Comparison of ENCODE assay signal across 1 cellular context in the genomic region with DNA sequence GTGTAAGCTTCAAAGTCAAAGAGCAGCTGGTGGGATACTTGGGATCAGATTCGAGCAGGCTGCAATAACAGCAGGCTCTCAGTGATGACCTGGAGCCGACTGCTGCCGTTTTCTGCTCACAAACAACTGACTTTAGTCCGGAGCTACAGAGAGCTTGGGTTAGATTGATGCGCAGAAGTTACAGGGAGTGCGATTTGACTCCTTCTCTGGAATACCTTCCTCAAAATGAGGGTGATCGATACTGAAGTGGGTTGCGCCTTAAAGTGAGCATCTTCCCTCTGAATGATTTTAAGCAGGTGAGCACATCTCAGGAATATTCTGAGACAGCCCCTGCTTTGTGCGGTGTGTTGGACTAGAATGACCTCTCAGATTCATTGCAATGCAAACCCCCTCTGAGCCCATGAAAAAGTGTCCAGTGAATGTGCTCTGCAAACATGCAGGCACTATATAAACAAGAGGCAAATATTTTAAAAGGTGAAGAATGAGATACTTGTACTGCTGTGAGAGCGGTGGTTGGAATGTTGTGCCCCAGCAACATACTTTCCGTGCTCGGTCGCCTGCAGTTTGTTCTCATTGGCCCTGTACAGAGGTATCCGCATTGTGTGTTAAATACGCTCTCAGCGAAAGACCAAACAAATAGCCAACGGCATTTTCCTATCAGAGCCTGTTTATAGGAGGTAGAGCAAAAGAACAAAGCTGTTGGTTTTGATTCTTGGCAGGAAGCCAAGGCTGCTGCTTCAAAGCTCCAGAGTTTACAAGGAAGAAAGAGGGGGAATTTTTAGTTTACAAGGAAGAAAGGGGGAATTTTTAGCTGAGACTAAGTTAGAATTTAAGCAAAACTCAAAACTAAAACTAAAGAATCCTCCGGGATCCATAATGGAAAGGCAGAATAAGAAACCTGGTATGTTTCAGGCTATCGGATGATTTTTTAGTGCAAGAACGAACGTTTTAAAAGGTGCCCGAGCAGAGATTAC.
A peak's percentile ranks its signal among the peaks of the same experiment; 100 is the strongest.
TF ChIP-seq lines count a peak whose summit lies in the region.

No MANE protein-coding gene starts in this region.

TF ChIP-seq in HepG2, 621 proteins besides CTCF, POLR2A, EP300 and RAD21 (continued from another document and continues in another):
- no peak for TF ChIP-seq ZNF383 (CRISPR knock-in tag; IDR thresholded peaks at IDR 0.05; ENCODE audit: borderline replicate concordance)
- peak; percentile 56 for TF ChIP-seq JARID2 (CRISPR knock-in tag; IDR thresholded peaks at IDR 0.05; ENCODE audit: insufficient replicate concordance)
- TF ChIP-seq, protein P1, sequence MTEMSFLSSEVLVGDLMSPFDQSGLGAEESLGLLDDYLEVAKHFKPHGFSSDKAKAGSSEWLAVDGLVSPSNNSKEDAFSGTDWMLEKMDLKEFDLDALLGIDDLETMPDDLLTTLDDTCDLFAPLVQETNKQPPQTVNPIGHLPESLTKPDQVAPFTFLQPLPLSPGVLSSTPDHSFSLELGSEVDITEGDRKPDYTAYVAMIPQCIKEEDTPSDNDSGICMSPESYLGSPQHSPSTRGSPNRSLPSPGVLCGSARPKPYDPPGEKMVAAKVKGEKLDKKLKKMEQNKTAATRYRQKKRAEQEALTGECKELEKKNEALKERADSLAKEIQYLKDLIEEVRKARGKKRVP (CRISPR knock-in tag; IDR thresholded peaks at IDR 0.05): peak in 1 of 2 experiments; percentile 46; a peak in 1 of 4 replicates
- peak; percentile 53; the same call in 1 of the 2 replicates for TF ChIP-seq MYC (CRISPR knock-in tag; IDR thresholded peaks at IDR 0.05; ENCODE audit: borderline replicate concordance)
- TF ChIP-seq ZNF350 (CRISPR knock-in tag; IDR thresholded peaks at IDR 0.05; ENCODE audit: borderline replicate concordance, low read depth): peak; percentile 60; the same call in 1 of the 2 replicates
- no peak for TF ChIP-seq ZNF550 (CRISPR knock-in tag; IDR thresholded peaks at IDR 0.05; ENCODE audit: borderline replicate concordance)
- TF ChIP-seq SP4 (CRISPR knock-in tag; IDR thresholded peaks at IDR 0.05): peak; percentile 18; the same call in 1 of the 2 replicates
- TF ChIP-seq TBP (CRISPR knock-in tag; IDR thresholded peaks at IDR 0.05): 0 out of 2 replicates have a peak, but pooled peaks have one; percentile 35
- TF ChIP-seq ZFP90 (CRISPR knock-in tag; IDR thresholded peaks at IDR 0.05; ENCODE audit: borderline replicate concordance): peak; percentile 90; the same call in 1 of the 2 replicates
- peak; percentile 65; the same call in 1 of the 2 replicates for TF ChIP-seq TP53 (CRISPR knock-in tag; conservative IDR thresholded peaks at IDR 0.05)
- no peak for TF ChIP-seq ZNF746 (CRISPR knock-in tag; IDR thresholded peaks at IDR 0.05)
- peak; percentile 88 for TF ChIP-seq FOXO1 (CRISPR knock-in tag; IDR thresholded peaks at IDR 0.05)
- TF ChIP-seq ZC3H13 (CRISPR knock-in tag; IDR thresholded peaks at IDR 0.05): no peak; the same call in 1 of the 2 replicates
- TF ChIP-seq FOXM1 (CRISPR knock-in tag; IDR thresholded peaks at IDR 0.05): 0 out of 2 replicates have a peak, but pooled peaks have one; percentile 43
- peak; percentile 78 for TF ChIP-seq TARDBP (CRISPR knock-in tag; IDR thresholded peaks at IDR 0.05)
- TF ChIP-seq ZNF777 (CRISPR knock-in tag; IDR thresholded peaks at IDR 0.05): 0 out of 2 replicates have a peak, but pooled peaks have one; percentile 48
- no peak; the same call in 1 of the 2 replicates for TF ChIP-seq PRDM10 (CRISPR knock-in tag; IDR thresholded peaks at IDR 0.05; ENCODE audit: low read depth)
- TF ChIP-seq ZMYM2 (CRISPR knock-in tag; IDR thresholded peaks at IDR 0.05): peak; percentile 74; the same call in 1 of the 2 replicates
- peak; percentile 77 for TF ChIP-seq ZFP91 (CRISPR knock-in tag; IDR thresholded peaks at IDR 0.05; ENCODE audit: borderline replicate concordance)
- TF ChIP-seq SP5 (CRISPR knock-in tag; IDR thresholded peaks at IDR 0.05; ENCODE audit: borderline replicate concordance, low read depth): peak; percentile 56; the same call in 1 of the 2 replicates
- peak; percentile 74; the same call in 1 of the 2 replicates for TF ChIP-seq ZNF710 (CRISPR knock-in tag; IDR thresholded peaks at IDR 0.05; ENCODE audit: borderline replicate concordance)
- TF ChIP-seq, protein P2, sequence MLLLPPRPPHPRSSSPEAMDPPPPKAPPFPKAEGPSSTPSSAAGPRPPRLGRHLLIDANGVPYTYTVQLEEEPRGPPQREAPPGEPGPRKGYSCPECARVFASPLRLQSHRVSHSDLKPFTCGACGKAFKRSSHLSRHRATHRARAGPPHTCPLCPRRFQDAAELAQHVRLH (CRISPR knock-in tag; IDR thresholded peaks at IDR 0.05; ENCODE audit: borderline replicate concordance, low read depth): 0 out of 2 replicates have a peak, but pooled peaks have one; percentile 26
- TF ChIP-seq ZNF577 (CRISPR knock-in tag; IDR thresholded peaks at IDR 0.05; ENCODE audit: borderline replicate concordance, low read depth): no peak
- TF ChIP-seq SP2 (CRISPR knock-in tag; IDR thresholded peaks at IDR 0.05): no peak
- TF ChIP-seq EEA1 (CRISPR knock-in tag; IDR thresholded peaks at IDR 0.05; ENCODE audit: borderline replicate concordance): peak; percentile 18; the same call in 1 of the 2 replicates
- TF ChIP-seq ASH2L (IDR thresholded peaks at IDR 0.05; ENCODE audit: insufficient read length, low read depth, low read length): peak; percentile 97
- TF ChIP-seq ZNF446 (CRISPR knock-in tag; IDR thresholded peaks at IDR 0.05): no peak
- peak; percentile 42; the same call in 1 of the 2 replicates for TF ChIP-seq ZMAT3 (CRISPR knock-in tag; conservative IDR thresholded peaks at IDR 0.05)
- 0 out of 2 replicates have a peak, but pooled peaks have one; percentile 32 for TF ChIP-seq STAT5B (CRISPR knock-in tag; IDR thresholded peaks at IDR 0.05)
- TF ChIP-seq RBM22 (optimal IDR thresholded peaks at IDR 0.05; ENCODE audit: low read length): no peak
- peak; percentile 90 for TF ChIP-seq FOXK2 (IDR thresholded peaks at IDR 0.05)
- TF ChIP-seq, protein P3, sequence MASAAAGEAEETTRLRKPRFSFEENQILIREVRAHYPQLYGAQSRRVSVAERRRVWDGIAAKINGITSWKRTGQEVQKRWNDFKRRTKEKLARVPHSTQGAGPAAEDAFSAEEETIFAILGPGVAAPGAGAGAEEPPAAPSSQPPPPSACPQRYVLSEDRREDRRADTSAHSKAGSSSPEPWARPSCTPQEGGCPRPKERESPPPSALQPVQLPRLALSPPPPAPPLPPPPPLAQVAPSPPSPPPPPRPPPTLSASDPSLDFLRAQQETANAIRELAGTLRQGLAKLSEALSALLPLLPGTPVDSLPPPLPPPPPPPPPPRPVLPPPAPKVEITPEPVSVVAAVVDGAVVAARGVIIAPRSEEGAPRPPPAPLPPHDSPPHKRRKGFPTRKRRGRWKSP (CRISPR knock-in tag; IDR thresholded peaks at IDR 0.05): peak; percentile 42; the same call in 1 of the 2 replicates
- TF ChIP-seq ESRRA (CRISPR knock-in tag; IDR thresholded peaks at IDR 0.05; ENCODE audit: low read depth): 0 out of 2 replicates have a peak, but pooled peaks have one; percentile 10
- peak; percentile 70; the same call in 1 of the 2 replicates for TF ChIP-seq ZNF180 (CRISPR knock-in tag; IDR thresholded peaks at IDR 0.05; ENCODE audit: borderline replicate concordance, low read depth)
- no peak for TF ChIP-seq ZNF33A (CRISPR knock-in tag; IDR thresholded peaks at IDR 0.05; ENCODE audit: borderline replicate concordance)
- peak; percentile 90 for TF ChIP-seq ZMYM4 (CRISPR knock-in tag; IDR thresholded peaks at IDR 0.05)
- no peak for TF ChIP-seq SOX6 (IDR thresholded peaks at IDR 0.05)
- peak; percentile 96 for TF ChIP-seq SOX6 (CRISPR knock-in tag; IDR thresholded peaks at IDR 0.05)
- TF ChIP-seq GABPB1 (CRISPR knock-in tag; IDR thresholded peaks at IDR 0.05): peak; percentile 18; the same call in 1 of the 2 replicates
- no peak for TF ChIP-seq ZNF101 (CRISPR knock-in tag; IDR thresholded peaks at IDR 0.05; ENCODE audit: borderline replicate concordance, low read depth)
- TF ChIP-seq JUNB (CRISPR knock-in tag; IDR thresholded peaks at IDR 0.05; ENCODE audit: borderline replicate concordance): peak; percentile 42; the same call in 1 of the 2 replicates
- peak; percentile 92 for TF ChIP-seq KLF12 (CRISPR knock-in tag; IDR thresholded peaks at IDR 0.05; ENCODE audit: borderline replicate concordance)
- TF ChIP-seq PAXIP1 (CRISPR knock-in tag; conservative IDR thresholded peaks at IDR 0.05): peak; percentile 93
- no peak for TF ChIP-seq MAZ (IDR thresholded peaks at IDR 0.05; ENCODE audit: borderline replicate concordance, low read depth, low read length)
- TF ChIP-seq MAZ (CRISPR knock-in tag; IDR thresholded peaks at IDR 0.05; ENCODE audit: low read depth): peak; percentile 60
- TF ChIP-seq TAF15 (IDR thresholded peaks at IDR 0.05; ENCODE audit: low read depth, low read length, poor library complexity, severe bottlenecking): no peak
- TF ChIP-seq NR2F1 (CRISPR knock-in tag; IDR thresholded peaks at IDR 0.05): peak in 1 of 2 experiments; percentile 60; a peak in 1 of 4 replicates
- no peak for TF ChIP-seq PRPF4 (IDR thresholded peaks at IDR 0.05; ENCODE audit: low read depth, low read length, poor library complexity, severe bottlenecking)
- no peak for TF ChIP-seq ZNF296 (CRISPR knock-in tag; conservative IDR thresholded peaks at IDR 0.05)
- peak; percentile 90 for TF ChIP-seq MED1 (CRISPR knock-in tag; IDR thresholded peaks at IDR 0.05)
- TF ChIP-seq HDAC2 (CRISPR knock-in tag; IDR thresholded peaks at IDR 0.05): peak; percentile 93
- TF ChIP-seq GATAD2A (CRISPR knock-in tag; IDR thresholded peaks at IDR 0.05): peak; percentile 95
- TF ChIP-seq DR1 (CRISPR knock-in tag; IDR thresholded peaks at IDR 0.05): peak; percentile 70; the same call in 1 of the 2 replicates
